9 cellular contexts compared by ENCODE assay signal in the genomic region with DNA sequence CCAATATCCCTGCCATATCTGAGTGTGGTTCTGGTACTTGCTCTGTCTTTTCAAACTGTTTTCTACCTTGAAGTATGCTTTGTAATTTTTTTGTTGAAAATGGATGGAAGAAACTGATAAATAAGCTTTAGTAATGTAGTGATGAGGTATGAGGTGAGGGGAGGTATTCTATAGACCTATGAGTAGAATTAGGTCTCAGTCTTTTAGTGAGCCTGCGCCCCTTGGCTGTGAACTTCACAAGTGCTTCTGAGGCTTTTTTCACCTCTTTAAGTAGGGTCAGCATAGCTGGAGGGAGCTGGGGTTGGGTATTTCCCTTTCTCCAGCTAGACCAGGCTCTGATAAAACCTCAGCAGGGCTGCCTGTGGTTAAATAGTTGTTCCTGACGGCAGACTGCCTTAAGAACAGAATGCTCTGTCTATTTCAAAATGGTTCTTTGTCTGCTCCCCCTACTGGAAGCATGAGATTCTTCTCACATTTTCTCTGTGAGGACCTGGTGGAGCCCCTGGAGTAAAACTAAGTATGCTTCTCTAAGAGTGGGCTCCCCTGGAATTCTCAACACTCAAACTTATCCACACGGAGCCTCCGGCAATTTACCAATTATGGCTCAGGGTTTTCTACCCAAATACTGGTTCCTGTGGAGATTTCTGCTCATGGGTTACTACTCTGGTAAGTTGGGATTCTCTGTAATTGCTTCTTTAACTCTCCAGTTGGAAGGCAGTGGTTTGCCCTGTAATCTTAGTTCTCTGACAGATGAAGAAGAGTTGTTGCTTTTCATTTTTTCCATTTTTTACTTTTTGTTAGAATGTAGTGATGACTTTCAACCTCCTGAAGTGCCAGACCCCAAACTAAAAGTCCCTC. TPM values are rescaled to one million over a fixed set of nuclear protein-coding genes. Genes with fewer than 3 reads are reported as not detected.
DNase-seq lines count a peak whose midpoint lies in the region; ATAC-seq, FAIRE-seq and TF ChIP-seq lines count a peak whose summit lies in the region.
"Had no signal": no experiment of that assay in that cellular context is flagged by ENCODE, and none has a peak within 500 bp of the region (broad histone marks: within the 10 kb centered on the region; RNA-seq: fewer than 3 reads in every experiment).

No MANE protein-coding gene starts in this region.

- no peak for ATAC-seq in HG03045 (IDR thresholded peaks at IDR 0.05; ENCODE audit: unreplicated experiment)

- DNase-seq in SIG-M5 treated with dmso at 0.1 percent for 504 hours (lab: John Stamatoyannopoulos, UW; ENCODE audit: unreplicated experiment) (peak; percentile 28), SIG-M5 (lab: John Stamatoyannopoulos, UW) (no peak), NCI-H748 (lab: John Stamatoyannopoulos, UW; ENCODE audit: unreplicated experiment) (peak; percentile 47), coronary artery (ENCODE audit: low spot score) (no peak), medulla oblongata (ENCODE audit: extremely low spot score) (peak; percentile 52), GM12892 (ENCODE audit: insufficient read length) (no peak)
- DNase-seq in activated CD8-positive, alpha-beta memory T cell treated with anti-CD3 and anti-CD28 coated beads for 24 hours, result no peak
- DNase-seq: activated T-cell treated with anti-CD3 and anti-CD28 coated beads, Interleukin-2, amount 50 U/mL, for 4 hours had no signal

- H3K27ac ChIP-seq in coronary artery, result no peak overlapping the region

- no peak for TF ChIP-seq POLR2A in GM12892 (IDR thresholded peaks at IDR 0.05; ENCODE audit: low read depth, low read length)

- peak; percentile 37 for TF ChIP-seq CTCF in coronary artery (IDR thresholded peaks at IDR 0.05)

- FAIRE-seq in GM12892 (lab: Jason Lieb, UNC), result no peak

- H3K4me3 ChIP-seq in coronary artery, result no peak overlapping the region

RNA-seq across cellular contexts. Expression of a gene that starts 13.1 kb away (rescaled TPM):
- not detected for polyA plus RNA-seq in GM12892 (2012; ENCODE audit: missing spikeins)

RNA-seq across cellular contexts. Expression of a gene that starts 14.0 kb away (rescaled TPM):
- polyA plus RNA-seq in GM12892 (2012; ENCODE audit: missing spikeins), result not detected

RNA-seq across cellular contexts. Expression of a gene that starts 33.5 kb away (rescaled TPM):
- polyA plus RNA-seq in GM12892 (2012; ENCODE audit: missing spikeins), result not detected

RNA-seq across cellular contexts. Expression of a gene that starts 45.9 kb away (rescaled TPM):
- not detected for polyA plus RNA-seq in GM12892 (2012; ENCODE audit: missing spikeins)

RNA-seq across cellular contexts. Expression of a gene that starts 55.1 kb away (rescaled TPM):
- polyA plus RNA-seq in GM12892 (2012; ENCODE audit: missing spikeins), result not detected

Comparison
In these comparisons a context has a peak if more than half of its experiments do, and no peak if none do; other contexts are left out.
1. DNase-seq: peak in SIG-M5 treated with dmso at 0.1 percent for 504 hours (single experiment), NCI-H748 (single experiment) and medulla oblongata (single experiment); none in SIG-M5 (single experiment), coronary artery (single experiment), activated CD8-positive, alpha-beta memory T cell treated with anti-CD3 and anti-CD28 coated beads for 24 hours (single experiment) and GM12892 (single experiment).